ENCODE assay signal across 10 cellular contexts in the genomic region with DNA sequence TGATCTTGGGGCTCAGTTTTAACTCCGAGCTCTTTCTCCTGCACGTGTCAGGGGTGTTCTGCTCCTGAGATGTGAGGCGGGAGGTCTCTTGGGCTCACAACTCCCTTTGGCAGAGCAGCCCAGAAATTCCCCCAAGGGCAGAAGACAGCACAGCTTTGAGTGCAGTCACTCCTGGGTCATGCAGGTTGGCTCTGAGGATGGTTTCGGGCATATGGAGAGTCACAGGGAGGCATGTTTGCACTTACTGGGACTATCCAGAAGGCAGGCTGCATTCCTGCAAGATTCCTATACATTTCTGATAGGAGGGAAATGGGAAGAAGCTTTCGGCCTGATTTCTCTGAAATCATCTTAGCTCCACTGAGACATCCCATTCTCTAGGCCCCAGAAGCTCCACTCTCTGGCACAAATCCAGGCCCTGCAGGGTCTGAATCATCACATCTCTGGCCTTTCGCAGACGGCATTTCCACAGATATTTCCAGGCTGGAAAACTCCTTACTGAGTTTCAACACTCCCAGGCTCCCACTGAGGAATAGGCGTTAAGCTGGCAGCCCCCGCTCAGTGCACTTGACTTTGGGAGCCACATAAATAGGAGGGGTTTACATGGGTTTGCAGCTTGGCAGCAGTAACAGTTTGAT. TPM values are rescaled to one million over a fixed set of nuclear protein-coding genes. Genes with fewer than 3 reads are reported as not detected.
DNase-seq lines count a peak whose midpoint lies in the region; ATAC-seq and TF ChIP-seq lines count a peak whose summit lies in the region.
"Had no signal": no experiment of that assay in that cellular context is flagged by ENCODE, and none has a peak within 500 bp of the region (broad histone marks: within the 10 kb centered on the region; RNA-seq: fewer than 3 reads in every experiment).

No MANE protein-coding gene starts in this region.

- no peak overlapping the region for H3K4me3 ChIP-seq in heart left ventricle

- H3K9me3 ChIP-seq in heart left ventricle: no peaks in the 10 kb centered on the region

- intact Hi-C loops in heart left ventricle (cut with DNase I): no loop called here

- peaks cover 0 to 26% (median 3%) of the 10 kb centered on the region in 12 donors for H3K4me1 ChIP-seq in heart left ventricle

- ATAC-seq in heart left ventricle: peak in 3 of 4 donors; percentile 45 to 88 (median 72)
- ATAC-seq in GM18870 (IDR thresholded peaks at IDR 0.05; ENCODE audit: unreplicated experiment): no peak
- no peak for ATAC-seq in HG02885 (IDR thresholded peaks at IDR 0.05; ENCODE audit: poor library complexity, unreplicated experiment)
- no peak for ATAC-seq in GM18502 (IDR thresholded peaks at IDR 0.05; ENCODE audit: poor library complexity, unreplicated experiment)

- TF ChIP-seq CTCF in heart left ventricle (IDR thresholded peaks at IDR 0.05): no peak

- H3K27ac ChIP-seq in heart left ventricle: no peak overlapping the region

- no peaks in the 10 kb centered on the region for H3K27me3 ChIP-seq in heart left ventricle

- no peak for TF ChIP-seq POLR2A in heart left ventricle (IDR thresholded peaks at IDR 0.05)

- peaks cover 0 to 12% (median 4%) of the 10 kb centered on the region in 9 donors for H3K36me3 ChIP-seq in heart left ventricle

- DNase-seq in GM04503 (ENCODE audit: low read depth) (peak; percentile 74), amniotic epithelial cell (ENCODE audit: low read depth) (peak; percentile 97), heart left ventricle (peak in 4 of 5 donors; percentile 36 to 80 (median 69)), putamen (ENCODE audit: low spot score) (peak; percentile 75), MV-4-11 (lab: John Stamatoyannopoulos, UW) (no peak)
- DNase-seq: activated T-cell treated with anti-CD3 and anti-CD28 coated beads for 4 hours, NCI-H524 treated with DMSO at 0.1 percent for 48 hours had no signal

- 64 to 74% (median 70%) methylated on average over 9 of the region's 9 CpGs for WGBS in heart left ventricle, 4 donors

RNA-seq across cellular contexts. Expression of a gene that starts 39.8 kb away (rescaled TPM):
- 1 to 10 TPM in 8 of 9 donors, under 1 TPM in 1; 0.83 to 5.0 (median 1.9) TPM for total RNA-seq in heart left ventricle
- 1 to 10 TPM; 1.3 to 1.5 TPM for polyA plus RNA-seq in heart left ventricle

Comparison
In these comparisons a context has a peak if more than half of its experiments do, and no peak if none do; other contexts are left out.
1. ATAC-seq: peak in heart left ventricle (3 of 4); none in GM18870 (single experiment), HG02885 (single experiment) and GM18502 (single experiment).